33 cellular contexts compared by ENCODE assay signal in genomic region chr20:11429168-11429567, GRCh38.
DNase-seq lines count a peak whose midpoint lies in the region; FAIRE-seq and TF ChIP-seq lines count a peak whose summit lies in the region.
"Had no signal": no experiment of that assay in that cellular context is flagged by ENCODE, and none has a peak within 500 bp of the region (broad histone marks: within the 10 kb centered on the region; RNA-seq: fewer than 3 reads in every experiment).

No MANE protein-coding gene starts in this region.

- no peaks in the 10 kb centered on the region for H3K27me3 ChIP-seq in bronchial epithelial cell (ENCODE audit: control insufficient read depth, insufficient read depth, low read length)
- H3K27me3 ChIP-seq: body of pancreas, left lung, SJCRH30, spleen, thyroid gland had no signal

- peak overlapping the region in 2 of 3 experiments; percentile 1 to 31 for H3K27ac Mint-ChIP-seq in nephron
- H3K27ac Mint-ChIP-seq: activated CD4-positive, alpha-beta T cell treated with anti-CD3 and anti-CD28 coated beads for 36 hours; activated CD8-positive, alpha-beta T cell treated with anti-CD3 and anti-CD28 coated beads for 36 hours; activated naive CD4-positive, alpha-beta T cell treated with anti-CD3 and anti-CD28 coated beads for 36 hours; CD4-positive, alpha-beta T cell; immature natural killer cell had no signal

- H3K36me3 ChIP-seq in bronchial epithelial cell (ENCODE audit: control insufficient read depth, insufficient read depth, low read length): no peaks in the 10 kb centered on the region
- no peaks in the 10 kb centered on the region for H3K36me3 ChIP-seq in kidney (ENCODE audit: control insufficient read depth in 1 of 2, insufficient read depth in 2 of 2, low read length in 2 of 2)
- H3K36me3 ChIP-seq: left lung, SJCRH30, spleen, thyroid gland had no signal

- no peak overlapping the region for H3K4me3 ChIP-seq in bronchial epithelial cell (ENCODE audit: low read depth, low read length)
- H3K4me3 ChIP-seq in kidney (ENCODE audit: low read length in 2 of 2): no peak overlapping the region
- H3K4me3 ChIP-seq: body of pancreas, left lung, SJCRH30, spleen, thyroid gland had no signal

- H3K36me3 Mint-ChIP-seq in nephron (ENCODE audit: low read depth): no peaks in the 10 kb centered on the region
- H3K36me3 Mint-ChIP-seq: immature natural killer cell had no signal

- no peaks in the 10 kb centered on the region for H3K4me1 ChIP-seq in kidney (ENCODE audit: control insufficient read depth in 1 of 2, insufficient read depth in 1 of 2, low read depth in 1 of 2, low read length in 2 of 2)
- H3K4me1 ChIP-seq: body of pancreas, left lung, SJCRH30, spleen, thyroid gland had no signal

- no peak for TF ChIP-seq CTCF in bronchial epithelial cell (IDR thresholded peaks at IDR 0.05; ENCODE audit: insufficient read depth, low read length, severe bottlenecking)
- TF ChIP-seq CTCF in nephron (IDR thresholded peaks at IDR 0.05; ENCODE audit: unreplicated experiment in 3 of 3): no peak
- no peak for TF ChIP-seq CTCF in kidney (IDR thresholded peaks at IDR 0.05; ENCODE audit: borderline replicate concordance, extremely low read depth, insufficient read depth)

- peaks cover 26% of the 10 kb centered on the region for H3K4me1 Mint-ChIP-seq in nephron
- H3K4me1 Mint-ChIP-seq: activated CD4-positive, alpha-beta T cell treated with anti-CD3 and anti-CD28 coated beads for 36 hours; immature natural killer cell had no signal

- DNase-seq in Daoy (ENCODE audit: low read depth) (peak; percentile 50), HT1080 (ENCODE audit: low read depth) (peak; percentile 23), bronchial epithelial cell (ENCODE audit: low read depth) (peak; percentile 49), DMS 273 treated with DMSO at 0.1 percent for 48 hours (lab: John Stamatoyannopoulos, UW) (no peak), amygdala (lab: John Stamatoyannopoulos, UW) (no peak), kidney (no peak)
- no peak for DNase-seq in stimulated activated naive CD4-positive, alpha-beta T cell treated with Interleukin-2 at 50 U/mL for 16 hours (lab: John Stamatoyannopoulos, UW)
- DNase-seq: activated CD4-positive, alpha-beta T cell treated with anti-CD3 and anti-CD28 coated beads for 36 hours; activated CD8-positive, alpha-beta T cell treated with anti-CD3 and anti-CD28 coated beads for 36 hours; activated naive CD4-positive, alpha-beta T cell treated with anti-CD3 and anti-CD28 coated beads for 36 hours; AML-193; body of pancreas; CD4-positive, alpha-beta T cell; GOT3; hypothalamus; immature natural killer cell; Kasumi-1; left lung; mesenchymal stem cell; NCI-H1436 treated with DMSO at 0.1 percent for 48 hours; NCI-H446; NCI-H82; posterior cingulate gyrus; right cardiac atrium; RPMI8226; SJCRH30; spleen; SW 1271; T-helper 9 cell; thyroid gland had no signal

- intact Hi-C loops in kidney (cut with DNase I): no loop called here

- FAIRE-seq in bronchial epithelial cell (lab: Jason Lieb, UNC): no peak
- FAIRE-seq in kidney (lab: Jason Lieb, UNC): no peak
- FAIRE-seq: GM12892 had no signal

- H3K9ac ChIP-seq in kidney (ENCODE audit: low read length in 2 of 2): no peak overlapping the region

- no peak overlapping the region for H3K27ac ChIP-seq in kidney (ENCODE audit: low read depth in 2 of 2, low read length in 2 of 2)
- H3K27ac ChIP-seq: body of pancreas, left lung, SJCRH30, spleen, thyroid gland, VCaP had no signal

- H3K4me3 Mint-ChIP-seq in nephron: no peak overlapping the region
- H3K4me3 Mint-ChIP-seq: activated CD4-positive, alpha-beta T cell treated with anti-CD3 and anti-CD28 coated beads for 36 hours; activated CD8-positive, alpha-beta T cell treated with anti-CD3 and anti-CD28 coated beads for 36 hours; activated naive CD4-positive, alpha-beta T cell treated with anti-CD3 and anti-CD28 coated beads for 36 hours; CD4-positive, alpha-beta T cell; immature natural killer cell had no signal

- H3K9me3 Mint-ChIP-seq in nephron: no peaks in the 10 kb centered on the region
- H3K9me3 Mint-ChIP-seq: activated naive CD4-positive, alpha-beta T cell treated with anti-CD3 and anti-CD28 coated beads for 36 hours had no signal

- H3K9me3 ChIP-seq in kidney (ENCODE audit: control insufficient read depth in 1 of 2, low read length in 2 of 2): no peaks in the 10 kb centered on the region
- H3K9me3 ChIP-seq: body of pancreas, left lung, SJCRH30, spleen, thyroid gland had no signal

- no peaks in the 10 kb centered on the region for H3K27me3 Mint-ChIP-seq in nephron (ENCODE audit: low read depth)
- H3K27me3 Mint-ChIP-seq: activated CD4-positive, alpha-beta T cell treated with anti-CD3 and anti-CD28 coated beads for 36 hours; activated CD8-positive, alpha-beta T cell treated with anti-CD3 and anti-CD28 coated beads for 36 hours; CD4-positive, alpha-beta T cell had no signal

Comparison
In these comparisons a context has a peak if more than half of its experiments do, and no peak if none do; other contexts are left out.
1. DNase-seq: peak in Daoy (single experiment), HT1080 (single experiment) and bronchial epithelial cell (single experiment); none in DMS 273 treated with DMSO at 0.1 percent for 48 hours (single experiment), amygdala (0 of 56), stimulated activated naive CD4-positive, alpha-beta T cell treated with Interleukin-2 at 50 U/mL for 16 hours (single experiment) and kidney (single experiment).